ENCODE assay signal across 8 cellular contexts in the genomic region with DNA sequence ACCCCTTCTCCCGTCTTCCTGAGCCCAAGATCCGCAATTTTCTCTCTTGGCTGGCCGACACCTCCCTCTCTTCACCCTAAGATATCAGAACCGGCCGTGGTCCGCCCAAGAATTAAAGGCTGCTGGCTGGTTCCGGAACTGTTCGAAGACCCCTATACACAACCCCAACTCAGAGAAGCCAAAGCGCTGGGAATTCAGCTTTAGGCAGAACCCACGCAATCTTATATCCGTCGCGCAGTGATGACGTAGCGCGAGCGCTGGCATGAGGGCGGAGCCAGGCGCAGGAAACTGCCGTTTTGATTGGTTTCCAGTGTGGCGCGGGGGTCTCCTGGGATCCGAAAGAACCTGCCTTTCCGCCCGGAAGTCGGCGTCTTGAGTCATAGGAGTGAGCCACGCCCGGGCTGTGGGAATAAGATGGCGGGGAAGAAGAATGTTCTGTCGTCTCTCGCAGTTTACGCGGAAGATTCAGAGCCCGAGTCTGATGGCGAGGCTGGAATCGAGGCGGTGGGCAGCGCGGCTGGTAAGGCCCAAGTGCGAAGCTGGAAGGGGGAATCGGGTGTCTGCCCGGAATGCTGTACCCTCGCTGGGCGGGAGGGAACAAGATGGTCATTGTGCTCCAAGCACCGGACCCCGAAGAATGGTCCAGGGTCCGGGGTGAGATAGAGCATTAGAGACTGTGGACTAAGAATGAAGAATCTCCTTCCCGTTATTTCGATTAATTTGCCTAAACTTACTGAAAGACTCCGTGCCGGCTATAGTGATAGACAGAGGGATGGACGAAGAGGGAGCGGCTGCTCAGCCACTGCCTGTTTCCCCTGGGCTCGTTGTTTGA. TPM values are rescaled to one million over a fixed set of nuclear protein-coding genes. Genes with fewer than 3 reads are reported as not detected.
DNase-seq lines count a peak whose midpoint lies in the region; ATAC-seq and TF ChIP-seq lines count a peak whose summit lies in the region.

A gene (minus strand): TSS at position 196 of the 832 bp plus-strand sequence. CDS start 597 bp downstream, outside the sequence.
A gene (plus strand): TSS at position 380 of the 832 bp plus-strand sequence. CDS start 35 bp downstream, at position 415.

- DNase-seq in Daoy (ENCODE audit: low read depth) (peak; percentile 99), H4 (ENCODE audit: low spot score) (peak; percentile 98), RWPE2 (ENCODE audit: low spot score) (peak; percentile 99), fibroblast of lung (ENCODE audit: low read depth in 2 of 2) (peak; percentile 97 to 99), naive B cell (peak; percentile 93)

- H4K20me1 ChIP-seq in Loucy (ENCODE audit: insufficient read depth, low read length, poor library complexity, severe bottlenecking) (peaks cover 14% of the 10 kb centered on the region), fibroblast of lung (ENCODE audit: control insufficient read depth, extremely low read depth, insufficient read depth, low read length) (peaks cover 3% of the 10 kb centered on the region)

- peak within 1 kb of the TSS; percentile 53 for H3K27ac ChIP-seq in RWPE2 (ENCODE audit: poor library complexity, severe bottlenecking)
- peak within 1 kb of the TSS; percentile 99 for H3K27ac ChIP-seq in fibroblast of lung (ENCODE audit: insufficient read depth, low read length)

- peaks cover 18% of the 10 kb centered on the region for H3K4me1 Mint-ChIP-seq in activated T-helper 17 cell treated with anti-CD3 and anti-CD28 coated beads, Interleukin-2, amount 50 U/mL, for 72 hours
- H3K4me1 Mint-ChIP-seq in naive B cell = peaks cover 28 to 51% (median 31%) of the 10 kb centered on the region in 3 donors
- H3K4me1 Mint-ChIP-seq in stimulated activated memory B cell treated with anti-CD40 and anti-IgM and Interleukin-4, amounts not matched to agents 10 μg/mL and 1 μg/mL and 100 μg/mL, for 72 hours = peaks cover 47% of the 10 kb centered on the region

- H3K79me2 ChIP-seq in Loucy (ENCODE audit: insufficient read depth, low read length) = peaks cover 64% of the 10 kb centered on the region
- H3K79me2 ChIP-seq in fibroblast of lung (ENCODE audit: control insufficient read depth, insufficient read depth, low read length) = peaks cover 55% of the 10 kb centered on the region

- H3K36me3 ChIP-seq in Loucy (ENCODE audit: insufficient read depth, low read length) (peaks cover 20% of the 10 kb centered on the region; the same call in 1 of the 2 replicates), RWPE2 (ENCODE audit: low read depth) (peaks cover 77% of the 10 kb centered on the region), fibroblast of lung (ENCODE audit: control insufficient read depth, insufficient read depth, low read length) (peaks cover 15% of the 10 kb centered on the region)

- peak within 1 kb of the TSS; percentile 69 for H2AFZ ChIP-seq in Loucy (ENCODE audit: low read length)
- peak within 1 kb of the TSS; percentile 82 for H2AFZ ChIP-seq in fibroblast of lung (ENCODE audit: low read length)

- H3K9me2 ChIP-seq in Loucy (replicated peaks; ENCODE audit: low read depth, low read length) = no peaks in the 10 kb centered on the region

- H3K4me1 ChIP-seq in Loucy (ENCODE audit: insufficient read depth, low read length, poor library complexity, severe bottlenecking) (peaks cover 35% of the 10 kb centered on the region), RWPE2 (ENCODE audit: insufficient read depth, poor library complexity, severe bottlenecking) (peaks cover 14% of the 10 kb centered on the region), fibroblast of lung (ENCODE audit: control insufficient read depth, extremely low read depth, insufficient read depth, low read length) (peaks cover 8% of the 10 kb centered on the region)

- peak within 1 kb of the TSS; percentile 86 for H3K9ac ChIP-seq in Loucy (ENCODE audit: low read depth, low read length, poor library complexity, severe bottlenecking)
- H3K9ac ChIP-seq in fibroblast of lung (ENCODE audit: insufficient read depth, low read length) = peak within 1 kb of the TSS; percentile 94

- ATAC-seq in RWPE2 (ENCODE audit: low read depth) (peak; percentile 99), naive B cell (ENCODE audit: low read depth in 2 of 2) (peak; percentile 64 to 66)
- ATAC-seq in activated T-helper 17 cell treated with anti-CD3 and anti-CD28 coated beads, Interleukin-2, amount 50 U/mL, for 72 hours (replicated peaks) = peak; percentile 100
- peak; percentile 90 for ATAC-seq in stimulated activated memory B cell treated with anti-CD40 and anti-IgM and Interleukin-4, amounts not matched to agents 10 μg/mL and 1 μg/mL and 100 μg/mL, for 72 hours

- no peaks in the 10 kb centered on the region for H3K9me3 Mint-ChIP-seq in activated T-helper 17 cell treated with anti-CD3 and anti-CD28 coated beads, Interleukin-2, amount 50 U/mL, for 72 hours
- peaks cover 0 to 2% (median 0%) of the 10 kb centered on the region in 7 donors for H3K9me3 Mint-ChIP-seq in naive B cell
- no peaks in the 10 kb centered on the region for H3K9me3 Mint-ChIP-seq in stimulated activated memory B cell treated with anti-CD40 and anti-IgM and Interleukin-4, amounts not matched to agents 10 μg/mL and 1 μg/mL and 100 μg/mL, for 72 hours

- H3K4me2 ChIP-seq in Loucy (ENCODE audit: low read depth, low read length, poor library complexity, severe bottlenecking) = peak within 1 kb of the TSS; percentile 99
- H3K4me2 ChIP-seq in fibroblast of lung (ENCODE audit: extremely low read depth, insufficient read depth, low read length) = peak within 1 kb of the TSS; percentile 96

- H3K27ac Mint-ChIP-seq in activated T-helper 17 cell treated with anti-CD3 and anti-CD28 coated beads, Interleukin-2, amount 50 U/mL, for 72 hours = peak within 1 kb of the TSS; percentile 11
- H3K27ac Mint-ChIP-seq in naive B cell = peak within 1 kb of the TSS in 3 of 6 donors; percentile 32 to 100 (median 96)
- no peak within 1 kb of the TSS for H3K27ac Mint-ChIP-seq in stimulated activated memory B cell treated with anti-CD40 and anti-IgM and Interleukin-4, amounts not matched to agents 10 μg/mL and 1 μg/mL and 100 μg/mL, for 72 hours

- H3K36me3 Mint-ChIP-seq in activated T-helper 17 cell treated with anti-CD3 and anti-CD28 coated beads, Interleukin-2, amount 50 U/mL, for 72 hours (ENCODE audit: low read depth) = peaks cover 46% of the 10 kb centered on the region
- peaks cover 8 to 12% of the 10 kb centered on the region in 2 donors for H3K36me3 Mint-ChIP-seq in naive B cell
- H3K36me3 Mint-ChIP-seq in stimulated activated memory B cell treated with anti-CD40 and anti-IgM and Interleukin-4, amounts not matched to agents 10 μg/mL and 1 μg/mL and 100 μg/mL, for 72 hours = peaks cover 29% of the 10 kb centered on the region

- no peak within 1 kb of the TSS for H3K4me3 Mint-ChIP-seq in activated T-helper 17 cell treated with anti-CD3 and anti-CD28 coated beads, Interleukin-2, amount 50 U/mL, for 72 hours
- peak within 1 kb of the TSS in 6 of 8 donors; percentile 42 to 87 (median 52) for H3K4me3 Mint-ChIP-seq in naive B cell
- peak within 1 kb of the TSS; percentile 41 for H3K4me3 Mint-ChIP-seq in stimulated activated memory B cell treated with anti-CD40 and anti-IgM and Interleukin-4, amounts not matched to agents 10 μg/mL and 1 μg/mL and 100 μg/mL, for 72 hours

- H3K27me3 ChIP-seq in Loucy (ENCODE audit: insufficient read depth, low read length, poor library complexity, severe bottlenecking) = no peaks in the 10 kb centered on the region
- no peaks in the 10 kb centered on the region for H3K27me3 ChIP-seq in RWPE2 (ENCODE audit: insufficient read depth, poor library complexity, severe bottlenecking)
- no peaks in the 10 kb centered on the region for H3K27me3 ChIP-seq in fibroblast of lung (ENCODE audit: control insufficient read depth, insufficient read depth, low read length)

- H3K4me3 ChIP-seq in Loucy (ENCODE audit: low read length, poor library complexity, severe bottlenecking) (peak within 1 kb of the TSS; percentile 92), RWPE2 (ENCODE audit: severe bottlenecking) (peak within 1 kb of the TSS; percentile 83), fibroblast of lung (replicated peaks in 1 of 4; ENCODE audit: control extremely low read depth in 1 of 4, insufficient read depth in 1 of 4, low read depth in 3 of 4, low read length in 4 of 4) (peak within 1 kb of the TSS; percentile 72 to 100 (median 99))

- H3K9me3 ChIP-seq in Loucy (ENCODE audit: insufficient read depth, low read depth, low read length) (no peaks in the 10 kb centered on the region), RWPE2 (ENCODE audit: severe bottlenecking) (no peaks in the 10 kb centered on the region), fibroblast of lung (ENCODE audit: control insufficient read depth, insufficient read depth, low read depth, low read length) (no peaks in the 10 kb centered on the region)

- no peaks in the 10 kb centered on the region for H3K27me3 Mint-ChIP-seq in activated T-helper 17 cell treated with anti-CD3 and anti-CD28 coated beads, Interleukin-2, amount 50 U/mL, for 72 hours
- H3K27me3 Mint-ChIP-seq in naive B cell = no peaks in the 10 kb centered on the region
- no peaks in the 10 kb centered on the region for H3K27me3 Mint-ChIP-seq in stimulated activated memory B cell treated with anti-CD40 and anti-IgM and Interleukin-4, amounts not matched to agents 10 μg/mL and 1 μg/mL and 100 μg/mL, for 72 hours

- no peaks in the 10 kb centered on the region for H3F3A ChIP-seq in Loucy (ENCODE audit: low read depth)

- TF ChIP-seq CTCF in Loucy (conservative IDR thresholded peaks at IDR 0.05; ENCODE audit: low read length) (no peak), RWPE2 (IDR thresholded peaks at IDR 0.05; ENCODE audit: poor library complexity, severe bottlenecking) (no peak), fibroblast of lung (conservative IDR thresholded peaks at IDR 0.05 in 1 of 2, IDR thresholded peaks at IDR 0.05 in 1 of 2; ENCODE audit: low read depth in 1 of 2, low read length in 2 of 2) (no peak)

RNA-seq across cellular contexts. Expression of the first gene that starts in this region (rescaled TPM):
- 17.7 and 18.2 TPM in 2 replicates for total RNA-seq in Daoy (2014; rRNA removed; shearing (Covaris generic))
- total RNA-seq in H4 (2014; rRNA removed; shearing (Covaris generic)) = 6.4 and 14.3 TPM in 2 replicates
- 10 to 100 TPM; 29.7 to 35.6 TPM for total RNA-seq in activated T-helper 17 cell treated with anti-CD3 and anti-CD28 coated beads, Interleukin-2, amount 50 U/mL, for 72 hours
- 18.5 and 26.3 TPM in 2 replicates for total RNA-seq in fibroblast of lung
- polyA plus RNA-seq in fibroblast of lung (8.4 and 9.9 TPM in 2 replicates), naive B cell (ENCODE audit: low read depth in 6 of 6) (10 to 100 TPM in 5 of 6 donors, 1 to 10 TPM in 1; 3.6 to 29.4 (median 16.3) TPM)
- 7.7 and 11.5 TPM in 2 replicates for polyA plus RNA-seq in fibroblast of lung (2012)
- polyA minus RNA-seq in fibroblast of lung (ENCODE audit: low replicate concordance) = 29.8 and 33.3 TPM in 2 replicates

RNA-seq across cellular contexts. Expression of the second gene that starts in this region (rescaled TPM):
- total RNA-seq in Daoy (2014; rRNA removed; shearing (Covaris generic)) = 98.3 and 118 TPM in 2 replicates
- 107 and 135 TPM in 2 replicates for total RNA-seq in H4 (2014; rRNA removed; shearing (Covaris generic))
- 10 to 100 TPM; 68.1 to 90.0 TPM for total RNA-seq in activated T-helper 17 cell treated with anti-CD3 and anti-CD28 coated beads, Interleukin-2, amount 50 U/mL, for 72 hours
- total RNA-seq in fibroblast of lung = 40.6 and 43.9 TPM in 2 replicates
- 61.0 and 84.5 TPM in 2 replicates for polyA plus RNA-seq in fibroblast of lung
- 63.7 and 84.5 TPM in 2 replicates for polyA plus RNA-seq in fibroblast of lung (2012)
- 49.4 and 52.1 TPM in 2 replicates for polyA minus RNA-seq in fibroblast of lung (ENCODE audit: low replicate concordance)
- polyA plus RNA-seq in naive B cell (ENCODE audit: low read depth in 6 of 6) = 100 to 1,000 TPM in 1 of 6 donors, 10 to 100 TPM in 5; 72.3 to 105 (median 95.6) TPM

Comparison
In these comparisons a context has a peak if more than half of its experiments do, and no peak if none do; other contexts are left out.
1. Peak in every context shown above with its lines: DNase-seq, ATAC-seq, H3K4me3 ChIP-seq and H3K27ac ChIP-seq.